In the genomic region with DNA sequence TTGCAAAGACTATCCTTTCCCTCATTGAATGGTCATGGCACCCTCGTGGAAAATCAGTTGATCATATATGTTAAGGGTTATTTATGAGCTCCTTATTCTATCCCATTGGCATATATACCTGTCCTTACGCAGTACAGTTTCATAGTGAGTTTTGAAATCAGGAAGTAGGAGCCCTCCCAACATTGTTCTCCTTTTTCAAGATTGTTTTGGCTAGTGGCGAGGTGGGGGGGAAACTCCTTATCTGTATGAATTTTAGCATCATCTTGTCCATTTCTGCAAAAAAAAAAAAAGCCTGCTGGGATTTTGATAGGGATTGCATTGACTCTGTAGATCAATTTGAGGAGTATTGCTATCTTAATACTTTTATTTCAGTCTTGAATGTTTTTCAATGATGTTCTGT, we compare ENCODE assay signal across 26 cellular contexts.
DNase-seq lines count a peak whose midpoint lies in the region; FAIRE-seq lines count a peak whose summit lies in the region.
"Had no signal": no experiment of that assay in that cellular context is flagged by ENCODE, and none has a peak within 500 bp of the region (broad histone marks: within the 10 kb centered on the region; RNA-seq: fewer than 3 reads in every experiment).

No MANE protein-coding gene starts in this region.

- peak; percentile 58 for FAIRE-seq in GM19239 (lab: Jason Lieb, UNC)

- DNase-seq in GM19239 (ENCODE audit: insufficient read length, low spot score) (no peak), MV-4-11 (lab: John Stamatoyannopoulos, UW) (peak; percentile 29), SKM-1 (lab: John Stamatoyannopoulos, UW; ENCODE audit: unreplicated experiment) (peak; percentile 21), medulla oblongata (ENCODE audit: extremely low spot score) (peak; percentile 4), pons (ENCODE audit: low spot score) (no peak), NCI-H2107 (lab: John Stamatoyannopoulos, UW) (no peak), DMS153 treated with DMSO at 0.1 percent for 48 hours (lab: John Stamatoyannopoulos, UW; ENCODE audit: unreplicated experiment) (no peak)
- DNase-seq: activated CD4-positive, alpha-beta T cell treated with anti-CD3 and anti-CD28 coated beads, Interleukin-2, amount 50 U/mL, for 4 hours; activated CD4-positive, CD25-positive, alpha-beta regulatory T cell; activated gamma-delta T cell treated with Interleukin-2 at 50 U/mL for 16 hours; activated T-cell treated with anti-CD3 and anti-CD28 coated beads, Interleukin-2, amount 50 U/mL, for 48 hours; COR-L47; DMS79; effector CD8-positive, alpha-beta T cell; GDM1; GOT3; NCI-H1436; NCI-H2081; NCI-H226; PC-3; posterior cingulate gyrus; right cardiac atrium; stimulated activated naive CD4-positive, alpha-beta T cell treated with Interleukin-2 at 50 U/mL for 16 hours; SW 1271; T-helper 9 cell; upper lobe of left lung had no signal

Comparison
In these comparisons a context has a peak if more than half of its experiments do, and no peak if none do; other contexts are left out.
1. DNase-seq: peak in MV-4-11 (single experiment), SKM-1 (single experiment) and medulla oblongata (single experiment); none in GM19239 (single experiment), pons (single experiment), NCI-H2107 (single experiment) and DMS153 treated with DMSO at 0.1 percent for 48 hours (single experiment).